ENCODE assay signal across 7 cellular contexts in the genomic region with DNA sequence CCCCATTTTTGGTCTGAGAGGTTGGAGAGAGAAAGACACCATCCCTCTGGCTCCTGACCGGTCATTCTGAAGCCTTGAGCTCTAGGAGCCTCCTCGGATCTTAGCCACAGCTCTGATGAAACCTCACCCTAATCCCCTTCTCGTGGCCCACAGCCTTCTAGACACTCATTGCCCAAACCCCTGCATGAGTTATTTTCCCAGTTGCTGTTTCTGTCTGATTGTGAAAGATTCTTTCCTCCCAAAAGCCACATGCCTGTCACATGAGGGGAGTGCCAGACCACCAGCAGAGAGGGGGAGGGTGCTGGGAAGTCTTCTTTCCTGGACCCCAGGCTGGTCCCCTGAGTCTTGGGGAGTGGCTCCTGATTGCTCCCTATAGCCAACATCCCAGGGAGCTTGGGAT. TPM values are rescaled to one million over a fixed set of nuclear protein-coding genes. Genes with fewer than 3 reads are reported as not detected.
DNase-seq lines count a peak whose midpoint lies in the region; ATAC-seq and TF ChIP-seq lines count a peak whose summit lies in the region.

No MANE protein-coding gene starts in this region.

- H3K4me1 Mint-ChIP-seq in stimulated activated naive CD8-positive, alpha-beta T cell treated with anti-CD3 and anti-CD28 coated beads, Interleukin-15, amount 100 ng/mL, for 72 hours: peaks cover 54% of the 10 kb centered on the region

- peak overlapping the region; percentile 67 to 90 (median 75) for H3K27ac ChIP-seq in Peyer's patch

- H3K9me3 ChIP-seq in Peyer's patch: no peaks in the 10 kb centered on the region

- no peak for TF ChIP-seq CTCF in Peyer's patch (IDR thresholded peaks at IDR 0.05)

- peak in 2 of 3 donors; percentile 33 to 59 for DNase-seq in Peyer's patch
- DNase-seq in glomerular visceral epithelial cell (ENCODE audit: extremely low spot score): peak; percentile 30
- DNase-seq in stimulated activated naive CD8-positive, alpha-beta T cell treated with anti-CD3 and anti-CD28 coated beads, Interleukin-15, amount 100 ng/mL, for 72 hours: peak in 1 of 2 donors; percentile 33
- no peak for DNase-seq in GOT3 (lab: John Stamatoyannopoulos, UW)

- H3K4me1 ChIP-seq in Peyer's patch: peaks cover 0 to 40% (median 25%) of the 10 kb centered on the region in 4 donors

- H3K27me3 Mint-ChIP-seq in stimulated activated naive CD8-positive, alpha-beta T cell treated with anti-CD3 and anti-CD28 coated beads, Interleukin-15, amount 100 ng/mL, for 72 hours: no peaks in the 10 kb centered on the region

- no peaks in the 10 kb centered on the region for H3K9me3 Mint-ChIP-seq in stimulated activated naive CD8-positive, alpha-beta T cell treated with anti-CD3 and anti-CD28 coated beads, Interleukin-15, amount 100 ng/mL, for 72 hours

- ATAC-seq in GM21717 (IDR thresholded peaks at IDR 0.05; ENCODE audit: unreplicated experiment) (peak; percentile 8), GM19328 (IDR thresholded peaks at IDR 0.05; ENCODE audit: unreplicated experiment) (no peak), GM18868 (IDR thresholded peaks at IDR 0.05; ENCODE audit: unreplicated experiment) (no peak)
- ATAC-seq in stimulated activated naive CD8-positive, alpha-beta T cell treated with anti-CD3 and anti-CD28 coated beads, Interleukin-15, amount 100 ng/mL, for 72 hours: peak; percentile 29

- peak overlapping the region in 1 of 2 donors; percentile 76 for H3K27ac Mint-ChIP-seq in stimulated activated naive CD8-positive, alpha-beta T cell treated with anti-CD3 and anti-CD28 coated beads, Interleukin-15, amount 100 ng/mL, for 72 hours

- TF ChIP-seq POLR2A in Peyer's patch (IDR thresholded peaks at IDR 0.05): no peak

- no peaks in the 10 kb centered on the region for H3K27me3 ChIP-seq in Peyer's patch

- no peaks in the 10 kb centered on the region for H3K36me3 ChIP-seq in Peyer's patch

- peak overlapping the region; percentile 67 to 68 for H3K4me3 Mint-ChIP-seq in stimulated activated naive CD8-positive, alpha-beta T cell treated with anti-CD3 and anti-CD28 coated beads, Interleukin-15, amount 100 ng/mL, for 72 hours

- H3K4me3 ChIP-seq in Peyer's patch: no peak overlapping the region

RNA-seq across cellular contexts. Expression of a gene that starts 17.6 kb away (rescaled TPM):
- 100 to 1,000 TPM; 220 to 753 (median 440) TPM for total RNA-seq in Peyer's patch

Comparison
In these comparisons a context has a peak if more than half of its experiments do, and no peak if none do; other contexts are left out.
1. ATAC-seq: peak in GM21717 (single experiment) and stimulated activated naive CD8-positive, alpha-beta T cell treated with anti-CD3 and anti-CD28 coated beads, Interleukin-15, amount 100 ng/mL, for 72 hours (single experiment); none in GM19328 (single experiment) and GM18868 (single experiment).